2 cellular contexts compared by ENCODE assay signal in genomic region chr9:136630662-136630992, GRCh38.
TF ChIP-seq lines count a peak whose summit lies in the region.

No MANE protein-coding gene starts in this region.

TF ChIP-seq in HepG2, 621 proteins besides CTCF, POLR2A, EP300 and RAD21:
- TF ChIP-seq NFYB (CRISPR knock-in tag; IDR thresholded peaks at IDR 0.05) (no peak), ZNF564 (CRISPR knock-in tag; IDR thresholded peaks at IDR 0.05) (no peak), ZFP41 (CRISPR knock-in tag; IDR thresholded peaks at IDR 0.05; ENCODE audit: borderline replicate concordance) (no peak), ZSCAN30 (CRISPR knock-in tag; IDR thresholded peaks at IDR 0.05) (no peak), MIER2 (CRISPR knock-in tag; IDR thresholded peaks at IDR 0.05) (no peak), CHD4 (IDR thresholded peaks at IDR 0.05; ENCODE audit: borderline replicate concordance, low read length) (no peak), ZNF615 (CRISPR knock-in tag; IDR thresholded peaks at IDR 0.05; ENCODE audit: borderline replicate concordance) (no peak), ZBTB21 (CRISPR knock-in tag; IDR thresholded peaks at IDR 0.05) (no peak), KLF16 (CRISPR knock-in tag; IDR thresholded peaks at IDR 0.05) (no peak), MED1 (CRISPR knock-in tag; IDR thresholded peaks at IDR 0.05) (no peak), RORA (CRISPR knock-in tag; IDR thresholded peaks at IDR 0.05) (no peak), CHCHD3 (CRISPR knock-in tag; IDR thresholded peaks at IDR 0.05) (0 out of 2 replicates have a peak, but pooled peaks have one; percentile 28), MTA1 (CRISPR knock-in tag; IDR thresholded peaks at IDR 0.05; ENCODE audit: borderline replicate concordance) (0 out of 2 replicates have a peak, but pooled peaks have one; percentile 1), ZNF484 (CRISPR knock-in tag; IDR thresholded peaks at IDR 0.05; ENCODE audit: borderline replicate concordance, low read depth) (no peak), ZNF749 (CRISPR knock-in tag; IDR thresholded peaks at IDR 0.05; ENCODE audit: borderline replicate concordance) (no peak), DNMT1 (CRISPR knock-in tag; IDR thresholded peaks at IDR 0.05) (0 out of 2 replicates have a peak, but pooled peaks have one; percentile 18)
- TF ChIP-seq, protein P1, sequence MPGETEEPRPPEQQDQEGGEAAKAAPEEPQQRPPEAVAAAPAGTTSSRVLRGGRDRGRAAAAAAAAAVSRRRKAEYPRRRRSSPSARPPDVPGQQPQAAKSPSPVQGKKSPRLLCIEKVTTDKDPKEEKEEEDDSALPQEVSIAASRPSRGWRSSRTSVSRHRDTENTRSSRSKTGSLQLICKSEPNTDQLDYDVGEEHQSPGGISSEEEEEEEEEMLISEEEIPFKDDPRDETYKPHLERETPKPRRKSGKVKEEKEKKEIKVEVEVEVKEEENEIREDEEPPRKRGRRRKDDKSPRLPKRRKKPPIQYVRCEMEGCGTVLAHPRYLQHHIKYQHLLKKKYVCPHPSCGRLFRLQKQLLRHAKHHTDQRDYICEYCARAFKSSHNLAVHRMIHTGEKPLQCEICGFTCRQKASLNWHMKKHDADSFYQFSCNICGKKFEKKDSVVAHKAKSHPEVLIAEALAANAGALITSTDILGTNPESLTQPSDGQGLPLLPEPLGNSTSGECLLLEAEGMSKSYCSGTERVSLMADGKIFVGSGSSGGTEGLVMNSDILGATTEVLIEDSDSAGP (CRISPR knock-in tag; IDR thresholded peaks at IDR 0.05; ENCODE audit: borderline replicate concordance), result peak; percentile 5; the same call in 1 of the 2 replicates
- TF ChIP-seq, protein P2, sequence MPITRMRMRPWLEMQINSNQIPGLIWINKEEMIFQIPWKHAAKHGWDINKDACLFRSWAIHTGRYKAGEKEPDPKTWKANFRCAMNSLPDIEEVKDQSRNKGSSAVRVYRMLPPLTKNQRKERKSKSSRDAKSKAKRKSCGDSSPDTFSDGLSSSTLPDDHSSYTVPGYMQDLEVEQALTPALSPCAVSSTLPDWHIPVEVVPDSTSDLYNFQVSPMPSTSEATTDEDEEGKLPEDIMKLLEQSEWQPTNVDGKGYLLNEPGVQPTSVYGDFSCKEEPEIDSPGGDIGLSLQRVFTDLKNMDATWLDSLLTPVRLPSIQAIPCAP (CRISPR knock-in tag; IDR thresholded peaks at IDR 0.05; ENCODE audit: low read depth), result no peak
- TF ChIP-seq, protein P3, sequence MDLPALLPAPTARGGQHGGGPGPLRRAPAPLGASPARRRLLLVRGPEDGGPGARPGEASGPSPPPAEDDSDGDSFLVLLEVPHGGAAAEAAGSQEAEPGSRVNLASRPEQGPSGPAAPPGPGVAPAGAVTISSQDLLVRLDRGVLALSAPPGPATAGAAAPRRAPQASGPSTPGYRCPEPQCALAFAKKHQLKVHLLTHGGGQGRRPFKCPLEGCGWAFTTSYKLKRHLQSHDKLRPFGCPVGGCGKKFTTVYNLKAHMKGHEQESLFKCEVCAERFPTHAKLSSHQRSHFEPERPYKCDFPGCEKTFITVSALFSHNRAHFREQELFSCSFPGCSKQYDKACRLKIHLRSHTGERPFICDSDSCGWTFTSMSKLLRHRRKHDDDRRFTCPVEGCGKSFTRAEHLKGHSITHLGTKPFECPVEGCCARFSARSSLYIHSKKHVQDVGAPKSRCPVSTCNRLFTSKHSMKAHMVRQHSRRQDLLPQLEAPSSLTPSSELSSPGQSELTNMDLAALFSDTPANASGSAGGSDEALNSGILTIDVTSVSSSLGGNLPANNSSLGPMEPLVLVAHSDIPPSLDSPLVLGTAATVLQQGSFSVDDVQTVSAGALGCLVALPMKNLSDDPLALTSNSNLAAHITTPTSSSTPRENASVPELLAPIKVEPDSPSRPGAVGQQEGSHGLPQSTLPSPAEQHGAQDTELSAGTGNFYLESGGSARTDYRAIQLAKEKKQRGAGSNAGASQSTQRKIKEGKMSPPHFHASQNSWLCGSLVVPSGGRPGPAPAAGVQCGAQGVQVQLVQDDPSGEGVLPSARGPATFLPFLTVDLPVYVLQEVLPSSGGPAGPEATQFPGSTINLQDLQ (CRISPR knock-in tag; IDR thresholded peaks at IDR 0.05), result 0 out of 2 replicates have a peak, but pooled peaks have one; percentile 2

TF ChIP-seq in H1, 55 proteins besides CTCF, POLR2A, EP300 and RAD21:
- TF ChIP-seq MAFK (IDR thresholded peaks at IDR 0.05; ENCODE audit: low read depth, low read length) (no peak), MAX (IDR thresholded peaks at IDR 0.05) (no peak), KDM1A (IDR thresholded peaks at IDR 0.05; ENCODE audit: borderline replicate concordance, low read length) (no peak), RXRA (IDR thresholded peaks at IDR 0.05; ENCODE audit: insufficient read depth, low read depth, low read length) (no peak), SUZ12 (IDR thresholded peaks at IDR 0.05; ENCODE audit: low read length) (no peak), ASH2L (IDR thresholded peaks at IDR 0.05; ENCODE audit: low read length) (no peak), GABPA (IDR thresholded peaks at IDR 0.05; ENCODE audit: borderline replicate concordance, insufficient read depth, low read length) (no peak), ATF3 (IDR thresholded peaks at IDR 0.05; ENCODE audit: insufficient read depth, low read depth, low read length) (no peak), KDM4A (IDR thresholded peaks at IDR 0.05; ENCODE audit: low read depth, low read length, severe bottlenecking) (no peak), FOSL1 (IDR thresholded peaks at IDR 0.05; ENCODE audit: insufficient read depth, low read depth, low read length) (no peak), CBX8 (IDR thresholded peaks at IDR 0.05; ENCODE audit: borderline replicate concordance, low read depth, low read length) (no peak), SRF (IDR thresholded peaks at IDR 0.05; ENCODE audit: low read depth, low read length) (no peak), YY1 (IDR thresholded peaks at IDR 0.05; ENCODE audit: low read depth, low read length) (no peak), TAF1 (IDR thresholded peaks at IDR 0.05; ENCODE audit: low read depth, low read length) (no peak), TBP (IDR thresholded peaks at IDR 0.05; ENCODE audit: low read depth, low read length) (no peak), TAF7 (optimal IDR thresholded peaks at IDR 0.05; ENCODE audit: borderline replicate concordance, low read depth, low read length) (no peak)
- TF ChIP-seq, protein P4, sequence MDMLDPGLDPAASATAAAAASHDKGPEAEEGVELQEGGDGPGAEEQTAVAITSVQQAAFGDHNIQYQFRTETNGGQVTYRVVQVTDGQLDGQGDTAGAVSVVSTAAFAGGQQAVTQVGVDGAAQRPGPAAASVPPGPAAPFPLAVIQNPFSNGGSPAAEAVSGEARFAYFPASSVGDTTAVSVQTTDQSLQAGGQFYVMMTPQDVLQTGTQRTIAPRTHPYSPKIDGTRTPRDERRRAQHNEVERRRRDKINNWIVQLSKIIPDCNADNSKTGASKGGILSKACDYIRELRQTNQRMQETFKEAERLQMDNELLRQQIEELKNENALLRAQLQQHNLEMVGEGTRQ (IDR thresholded peaks at IDR 0.05; ENCODE audit: low read length), result no peak
